Comparison of ENCODE assay signal across 8 cellular contexts in genomic region chr6:158103228-158103627, GRCh38.
"Had no signal": no experiment of that assay in that cellular context is flagged by ENCODE, and none has a peak within 500 bp of the region (broad histone marks: within the 10 kb centered on the region; RNA-seq: fewer than 3 reads in every experiment).

No MANE protein-coding gene starts in this region.

- H3K4me2 ChIP-seq: GM23338 had no signal

- H3K9me3 Mint-ChIP-seq: GM23338, HFFc6 had no signal

- H3K27ac Mint-ChIP-seq: GM23338, HFFc6 had no signal

- H3K4me3 ChIP-seq: GM23338, HAP-1, K562 had no signal

- H3K36me3 ChIP-seq: HAP-1 had no signal

- H3K4me3 Mint-ChIP-seq: GM23338, HFFc6 had no signal

- H3K4me1 Mint-ChIP-seq: GM23338 had no signal

- H2AFZ ChIP-seq: GM23338 had no signal

- H3K9me3 ChIP-seq: HAP-1 had no signal

- FAIRE-seq: K562 had no signal

- ATAC-seq: GM23338, HCT116, K562 had no signal

- H3K4me1 ChIP-seq: HAP-1 had no signal

- DNase-seq: H7, HFFc6, IMR-90, KG1 had no signal
